ENCODE assay signal across 1 cellular context in genomic region chr1:86913896-86914634, GRCh38.
TF ChIP-seq lines count a peak whose summit lies in the region.

Gene SELENOF, minus strand, starts transcription at chr1:86914126. Its CDS starts 15 bp downstream, at chr1:86914111.

TF ChIP-seq in HepG2, 621 proteins besides CTCF, POLR2A, EP300 and RAD21 (continued from another document and continues in another):
- TF ChIP-seq FOXP4 (CRISPR knock-in tag; IDR thresholded peaks at IDR 0.05) (no peak; the same call in 1 of the 2 replicates), GZF1 (CRISPR knock-in tag; IDR thresholded peaks at IDR 0.05) (no peak), MEIS1 (CRISPR knock-in tag; IDR thresholded peaks at IDR 0.05; ENCODE audit: borderline replicate concordance) (no peak), HINFP (CRISPR knock-in tag; IDR thresholded peaks at IDR 0.05; ENCODE audit: low read depth) (no peak), ZNF317 (CRISPR knock-in tag; IDR thresholded peaks at IDR 0.05) (0 out of 2 replicates have a peak, but pooled peaks have one; percentile 22), STAT5B (CRISPR knock-in tag; IDR thresholded peaks at IDR 0.05) (no peak), IRF1 (CRISPR knock-in tag; IDR thresholded peaks at IDR 0.05; ENCODE audit: low read depth) (no peak), U2AF2 (IDR thresholded peaks at IDR 0.05; ENCODE audit: low read depth, low read length) (no peak), NFE2L2 (IDR thresholded peaks at IDR 0.05; ENCODE audit: low read length) (no peak), ZFP37 (CRISPR knock-in tag; IDR thresholded peaks at IDR 0.05; ENCODE audit: borderline replicate concordance) (no peak), MAFF (IDR thresholded peaks at IDR 0.05; ENCODE audit: low read depth, low read length) (no peak), HNRNPUL1 (IDR thresholded peaks at IDR 0.05; ENCODE audit: low read depth, low read length) (no peak), ZSCAN29 (CRISPR knock-in tag; conservative IDR thresholded peaks at IDR 0.05) (no peak), ZBTB21 (CRISPR knock-in tag; IDR thresholded peaks at IDR 0.05) (no peak), MTF1 (CRISPR knock-in tag; IDR thresholded peaks at IDR 0.05) (no peak), KLF6 (CRISPR knock-in tag; IDR thresholded peaks at IDR 0.05) (no peak), ZSCAN31 (CRISPR knock-in tag; IDR thresholded peaks at IDR 0.05; ENCODE audit: low read depth) (no peak), ZNF75D (CRISPR knock-in tag; IDR thresholded peaks at IDR 0.05; ENCODE audit: borderline replicate concordance) (no peak), AGO1 (IDR thresholded peaks at IDR 0.05; ENCODE audit: low read depth, low read length, poor library complexity, severe bottlenecking) (no peak), CENPBD1 (CRISPR knock-in tag; IDR thresholded peaks at IDR 0.05; ENCODE audit: borderline replicate concordance, low read depth) (no peak), ZNF709 (CRISPR knock-in tag; IDR thresholded peaks at IDR 0.05) (no peak), SAFB2 (CRISPR knock-in tag; IDR thresholded peaks at IDR 0.05; ENCODE audit: borderline replicate concordance, low read depth) (no peak; the same call in 1 of the 2 replicates), ZNF460 (CRISPR knock-in tag; IDR thresholded peaks at IDR 0.05; ENCODE audit: borderline replicate concordance) (no peak), ZNF615 (CRISPR knock-in tag; IDR thresholded peaks at IDR 0.05; ENCODE audit: borderline replicate concordance) (no peak), ZNF383 (CRISPR knock-in tag; IDR thresholded peaks at IDR 0.05; ENCODE audit: borderline replicate concordance) (no peak), ZNF138 (CRISPR knock-in tag; IDR thresholded peaks at IDR 0.05; ENCODE audit: low read depth) (no peak), HIC2 (CRISPR knock-in tag; IDR thresholded peaks at IDR 0.05; ENCODE audit: low read depth) (no peak), ZNF589 (CRISPR knock-in tag; conservative IDR thresholded peaks at IDR 0.05) (no peak), POLR2AphosphoS2 (IDR thresholded peaks at IDR 0.05; ENCODE audit: low read depth, low read length) (no peak), MAFG (CRISPR knock-in tag; IDR thresholded peaks at IDR 0.05) (no peak), POGK (CRISPR knock-in tag; conservative IDR thresholded peaks at IDR 0.05) (no peak), GTF3A (CRISPR knock-in tag; conservative IDR thresholded peaks at IDR 0.05) (no peak), DDIT3 (CRISPR knock-in tag; IDR thresholded peaks at IDR 0.05) (no peak), PHF5A (CRISPR knock-in tag; IDR thresholded peaks at IDR 0.05; ENCODE audit: low read depth, unreplicated experiment) (no peak), MLXIP (CRISPR knock-in tag; IDR thresholded peaks at IDR 0.05; ENCODE audit: borderline replicate concordance) (no peak), MYC (CRISPR knock-in tag; IDR thresholded peaks at IDR 0.05; ENCODE audit: borderline replicate concordance) (0 out of 2 replicates have a peak, but pooled peaks have one; percentile 15)
- TF ChIP-seq, protein P1, sequence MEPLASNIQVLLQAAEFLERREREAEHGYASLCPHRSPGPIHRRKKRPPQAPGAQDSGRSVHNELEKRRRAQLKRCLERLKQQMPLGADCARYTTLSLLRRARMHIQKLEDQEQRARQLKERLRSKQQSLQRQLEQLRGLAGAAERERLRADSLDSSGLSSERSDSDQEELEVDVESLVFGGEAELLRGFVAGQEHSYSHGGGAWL (CRISPR knock-in tag; IDR thresholded peaks at IDR 0.05), result no peak
- TF ChIP-seq, protein P2, sequence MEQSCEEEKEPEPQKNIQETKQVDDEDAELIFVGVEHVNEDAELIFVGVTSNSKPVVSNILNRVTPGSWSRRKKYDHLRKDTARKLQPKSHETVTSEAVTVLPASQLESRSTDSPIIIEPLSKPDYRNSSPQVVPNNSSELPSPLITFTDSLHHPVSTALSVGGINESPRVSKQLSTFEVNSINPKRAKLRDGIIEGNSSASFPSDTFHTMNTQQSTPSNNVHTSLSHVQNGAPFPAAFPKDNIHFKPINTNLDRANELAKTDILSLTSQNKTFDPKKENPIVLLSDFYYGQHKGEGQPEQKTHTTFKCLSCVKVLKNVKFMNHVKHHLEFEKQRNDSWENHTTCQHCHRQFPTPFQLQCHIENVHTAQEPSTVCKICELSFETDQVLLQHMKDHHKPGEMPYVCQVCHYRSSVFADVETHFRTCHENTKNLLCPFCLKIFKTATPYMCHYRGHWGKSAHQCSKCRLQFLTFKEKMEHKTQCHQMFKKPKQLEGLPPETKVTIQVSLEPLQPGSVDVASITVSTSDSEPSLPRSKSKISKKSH (CRISPR knock-in tag; IDR thresholded peaks at IDR 0.05; ENCODE audit: borderline replicate concordance), result no peak
- TF ChIP-seq, protein P3, sequence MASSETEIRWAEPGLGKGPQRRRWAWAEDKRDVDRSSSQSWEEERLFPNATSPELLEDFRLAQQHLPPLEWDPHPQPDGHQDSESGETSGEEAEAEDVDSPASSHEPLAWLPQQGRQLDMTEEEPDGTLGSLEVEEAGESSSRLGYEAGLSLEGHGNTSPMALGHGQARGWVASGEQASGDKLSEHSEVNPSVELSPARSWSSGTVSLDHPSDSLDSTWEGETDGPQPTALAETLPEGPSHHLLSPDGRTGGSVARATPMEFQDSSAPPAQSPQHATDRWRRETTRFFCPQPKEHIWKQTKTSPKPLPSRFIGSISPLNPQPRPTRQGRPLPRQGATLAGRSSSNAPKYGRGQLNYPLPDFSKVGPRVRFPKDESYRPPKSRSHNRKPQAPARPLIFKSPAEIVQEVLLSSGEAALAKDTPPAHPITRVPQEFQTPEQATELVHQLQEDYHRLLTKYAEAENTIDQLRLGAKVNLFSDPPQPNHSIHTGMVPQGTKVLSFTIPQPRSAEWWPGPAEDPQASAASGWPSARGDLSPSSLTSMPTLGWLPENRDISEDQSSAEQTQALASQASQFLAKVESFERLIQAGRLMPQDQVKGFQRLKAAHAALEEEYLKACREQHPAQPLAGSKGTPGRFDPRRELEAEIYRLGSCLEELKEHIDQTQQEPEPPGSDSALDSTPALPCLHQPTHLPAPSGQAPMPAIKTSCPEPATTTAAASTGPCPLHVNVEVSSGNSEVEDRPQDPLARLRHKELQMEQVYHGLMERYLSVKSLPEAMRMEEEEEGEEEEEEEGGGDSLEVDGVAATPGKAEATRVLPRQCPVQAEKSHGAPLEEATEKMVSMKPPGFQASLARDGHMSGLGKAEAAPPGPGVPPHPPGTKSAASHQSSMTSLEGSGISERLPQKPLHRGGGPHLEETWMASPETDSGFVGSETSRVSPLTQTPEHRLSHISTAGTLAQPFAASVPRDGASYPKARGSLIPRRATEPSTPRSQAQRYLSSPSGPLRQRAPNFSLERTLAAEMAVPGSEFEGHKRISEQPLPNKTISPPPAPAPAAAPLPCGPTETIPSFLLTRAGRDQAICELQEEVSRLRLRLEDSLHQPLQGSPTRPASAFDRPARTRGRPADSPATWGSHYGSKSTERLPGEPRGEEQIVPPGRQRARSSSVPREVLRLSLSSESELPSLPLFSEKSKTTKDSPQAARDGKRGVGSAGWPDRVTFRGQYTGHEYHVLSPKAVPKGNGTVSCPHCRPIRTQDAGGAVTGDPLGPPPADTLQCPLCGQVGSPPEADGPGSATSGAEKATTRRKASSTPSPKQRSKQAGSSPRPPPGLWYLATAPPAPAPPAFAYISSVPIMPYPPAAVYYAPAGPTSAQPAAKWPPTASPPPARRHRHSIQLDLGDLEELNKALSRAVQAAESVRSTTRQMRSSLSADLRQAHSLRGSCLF (CRISPR knock-in tag; IDR thresholded peaks at IDR 0.05; ENCODE audit: borderline replicate concordance), result no peak; the same call in 1 of the 2 replicates
- TF ChIP-seq, protein P4, sequence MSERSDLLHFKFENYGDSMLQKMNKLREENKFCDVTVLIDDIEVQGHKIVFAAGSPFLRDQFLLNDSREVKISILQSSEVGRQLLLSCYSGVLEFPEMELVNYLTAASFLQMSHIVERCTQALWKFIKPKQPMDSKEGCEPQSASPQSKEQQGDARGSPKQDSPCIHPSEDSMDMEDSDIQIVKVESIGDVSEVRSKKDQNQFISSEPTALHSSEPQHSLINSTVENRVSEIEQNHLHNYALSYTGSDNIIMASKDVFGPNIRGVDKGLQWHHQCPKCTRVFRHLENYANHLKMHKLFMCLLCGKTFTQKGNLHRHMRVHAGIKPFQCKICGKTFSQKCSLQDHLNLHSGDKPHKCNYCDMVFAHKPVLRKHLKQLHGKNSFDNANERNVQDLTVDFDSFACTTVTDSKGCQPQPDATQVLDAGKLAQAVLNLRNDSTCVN (CRISPR knock-in tag; IDR thresholded peaks at IDR 0.05; ENCODE audit: borderline replicate concordance), result no peak; the same call in 1 of the 2 replicates
